Comparison of ENCODE assay signal across 11 cellular contexts in the genomic region with DNA sequence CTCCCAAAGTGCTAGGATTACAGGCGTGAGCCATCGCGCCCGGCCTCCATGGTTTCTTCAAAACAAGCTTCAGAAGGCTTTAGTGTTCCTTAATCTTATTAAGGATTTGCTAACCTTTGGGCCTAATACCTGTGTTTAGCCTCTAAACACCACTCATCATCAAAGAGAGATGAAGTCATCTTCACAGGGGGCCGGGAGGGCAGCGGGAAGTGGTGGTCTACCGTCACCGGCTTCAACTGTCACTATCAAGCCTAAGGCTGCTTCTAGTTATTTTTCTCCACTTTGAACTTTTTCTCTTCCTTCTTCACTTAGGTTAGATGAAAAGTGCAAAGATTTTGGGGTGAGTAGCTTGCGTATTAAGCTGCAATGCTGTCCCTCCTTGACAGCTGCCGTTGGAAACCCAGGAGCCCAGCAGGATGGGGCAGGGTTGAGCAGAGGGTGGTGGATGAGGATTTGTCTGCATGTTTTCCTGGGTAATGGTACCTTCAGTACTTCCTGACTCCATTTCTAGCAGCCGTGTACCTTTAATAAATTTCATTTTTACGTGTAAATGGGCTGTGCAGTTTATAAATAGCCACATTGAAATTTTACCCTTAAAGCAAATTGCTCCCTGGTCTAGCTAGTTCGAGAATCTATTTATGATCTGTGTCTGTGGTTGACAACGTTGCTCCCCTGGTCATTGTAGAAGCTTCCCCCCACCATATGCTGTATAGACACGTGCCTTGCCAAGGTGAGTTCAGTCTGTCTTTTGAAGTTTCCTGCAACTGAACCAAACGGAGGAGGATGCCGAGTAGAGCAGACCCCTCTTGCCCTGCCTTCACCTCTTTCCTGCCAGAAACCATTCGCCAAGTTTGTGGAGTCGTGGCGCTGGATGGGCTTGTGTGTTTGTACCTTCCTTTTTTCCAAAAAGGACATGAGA.
DNase-seq lines count a peak whose midpoint lies in the region; ATAC-seq, FAIRE-seq and TF ChIP-seq lines count a peak whose summit lies in the region.
"Had no signal": no experiment of that assay in that cellular context is flagged by ENCODE, and none has a peak within 500 bp of the region (broad histone marks: within the 10 kb centered on the region; RNA-seq: fewer than 3 reads in every experiment).

No MANE protein-coding gene starts in this region.

- H3K4me1 Mint-ChIP-seq in activated T-cell treated with anti-CD3 and anti-CD28 coated beads, Interleukin-2, amount 50 U/mL, for 4 hours (ENCODE audit: low read depth): peaks cover 15% of the 10 kb centered on the region

- DNase-seq in HepG2 (ENCODE audit: low spot score) (no peak), right lobe of liver (no peak), mesenchymal stem cell (no peak), upper lobe of right lung (peak; percentile 39), COLO829 (ENCODE audit: low spot score) (no peak), mammary epithelial cell (no peak)
- DNase-seq in activated T-cell treated with anti-CD3 and anti-CD28 coated beads, Interleukin-2, amount 50 U/mL, for 4 hours: no peak
- DNase-seq: amniotic stem cell, endodermal cell had no signal

- H3K9me3 ChIP-seq in HepG2 (ENCODE audit: low read length): no peaks in the 10 kb centered on the region
- H3K9me3 ChIP-seq in right lobe of liver: no peaks in the 10 kb centered on the region
- no peaks in the 10 kb centered on the region for H3K9me3 ChIP-seq in mesenchymal stem cell (ENCODE audit: control insufficient read depth, low read length)
- no peaks in the 10 kb centered on the region for H3K9me3 ChIP-seq in upper lobe of right lung
- H3K9me3 ChIP-seq in mammary epithelial cell (replicated peaks; ENCODE audit: insufficient read depth, low read length): peaks cover 10% of the 10 kb centered on the region

- no peak for FAIRE-seq in HepG2 (lab: Jason Lieb, UNC)

- peaks cover 29% of the 10 kb centered on the region for H3K36me3 Mint-ChIP-seq in activated T-cell treated with anti-CD3 and anti-CD28 coated beads, Interleukin-2, amount 50 U/mL, for 4 hours (ENCODE audit: insufficient read depth)

- H3K27ac ChIP-seq in HepG2 (ENCODE audit: extremely low read length, insufficient read depth, low read length): peak overlapping the region; percentile 5
- H3K27ac ChIP-seq in right lobe of liver: no peak overlapping the region
- no peak overlapping the region for H3K27ac ChIP-seq in mesenchymal stem cell (ENCODE audit: low read length, poor library complexity, severe bottlenecking)
- no peak overlapping the region for H3K27ac ChIP-seq in upper lobe of right lung
- H3K27ac ChIP-seq in mammary epithelial cell (ENCODE audit: insufficient read depth, low read depth, low read length): no peak overlapping the region

- no peak overlapping the region for H2AK5ac ChIP-seq in mesenchymal stem cell (ENCODE audit: low read length, severe bottlenecking)

- 94% methylated on average over 20 of the region's 20 CpGs for WGBS in HepG2 (ENCODE audit: low lambda C conversion rate)
- 87% methylated on average over 20 of the region's 20 CpGs for WGBS in right lobe of liver (ENCODE audit: insufficient coverage, low coverage, low lambda C conversion rate, missing lambda C conversion rate)
- 93% methylated on average over 20 of the region's 20 CpGs for WGBS in mesenchymal stem cell
- WGBS in mammary epithelial cell (ENCODE audit: low coverage, missing lambda C conversion rate): 61% methylated on average over 15 of the region's 20 CpGs

- H3K36me3 ChIP-seq in HepG2 (replicated peaks in 1 of 2; ENCODE audit: control insufficient read depth in 1 of 2, insufficient read depth in 2 of 2, low read length in 2 of 2): peaks cover 49 to 84% of the 10 kb centered on the region in 2 experiments
- no peaks in the 10 kb centered on the region for H3K36me3 ChIP-seq in right lobe of liver
- peaks cover 69 to 72% of the 10 kb centered on the region in 2 experiments for H3K36me3 ChIP-seq in mesenchymal stem cell (ENCODE audit: control insufficient read depth in 1 of 2, insufficient read depth in 2 of 2, low read depth in 1 of 2, low read length in 2 of 2)
- no peaks in the 10 kb centered on the region for H3K36me3 ChIP-seq in upper lobe of right lung
- H3K36me3 ChIP-seq in mammary epithelial cell (ENCODE audit: insufficient read depth, low read length): no peaks in the 10 kb centered on the region

- CTCF ChIA-PET in HepG2 (lab: Yijun Ruan, JAX; ENCODE audit: low intra/inter-chr PET ratio, low total read pairs) (no interaction called here), mammary epithelial cell (lab: Charles Lee; ENCODE audit: low non-redundant PET) (interaction anchor here (0.5 kb wide), 1 partner anchor 65 kb away, joined by 3 read pairs; a partner anchor contains a TSS)

- H3K9me3 Mint-ChIP-seq in activated T-cell treated with anti-CD3 and anti-CD28 coated beads, Interleukin-2, amount 50 U/mL, for 4 hours: no peaks in the 10 kb centered on the region
- H3K9me3 Mint-ChIP-seq: endodermal cell, memory B cell had no signal

- no peak overlapping the region for H3K14ac ChIP-seq in mesenchymal stem cell (ENCODE audit: low read length in 2 of 2)

- no TSS peak for BruUV-seq in HepG2 (replicated peaks; lab: Mats Ljungman, UMichigan)
- BruUV-seq in mammary epithelial cell (replicated peaks; lab: Mats Ljungman, UMichigan): no TSS peak

- dilution Hi-C loops in mammary epithelial cell (cut with HindIII; ENCODE audit: low sequenced_read_pairs): no loop called here

- H3K4me1 ChIP-seq in HepG2 (ENCODE audit: insufficient read depth, low read length) (peaks cover 85% of the 10 kb centered on the region), right lobe of liver (no peaks in the 10 kb centered on the region), mesenchymal stem cell (ENCODE audit: control insufficient read depth, insufficient read depth, low read depth, low read length) (peaks cover 35% of the 10 kb centered on the region), upper lobe of right lung (no peaks in the 10 kb centered on the region), mammary epithelial cell (ENCODE audit: insufficient read depth, low read length) (peaks cover 57% of the 10 kb centered on the region)

- H3K9ac ChIP-seq in HepG2 (ENCODE audit: insufficient read depth, low read depth, low read length) (no peak overlapping the region), mesenchymal stem cell (ENCODE audit: low read length) (peak overlapping the region; percentile 28), mammary epithelial cell (ENCODE audit: insufficient read depth, low read length) (no peak overlapping the region)

- H3K4me2 ChIP-seq in HepG2 (ENCODE audit: low read depth, low read length) (no peak overlapping the region), mesenchymal stem cell (ENCODE audit: low read length, poor library complexity, severe bottlenecking) (no peak overlapping the region), mammary epithelial cell (ENCODE audit: insufficient read depth, low read depth, low read length) (no peak overlapping the region)

- H2BK5ac ChIP-seq in mesenchymal stem cell (ENCODE audit: low read depth, low read length, poor library complexity, severe bottlenecking): no peak overlapping the region

- no peak for TF ChIP-seq RAD21 in HepG2 (CRISPR knock-in tag; IDR thresholded peaks at IDR 0.05)

- H2BK15ac ChIP-seq in mesenchymal stem cell (ENCODE audit: low read depth, poor library complexity, severe bottlenecking): no peak overlapping the region

- no peaks in the 10 kb centered on the region for H3K27me3 Mint-ChIP-seq in activated T-cell treated with anti-CD3 and anti-CD28 coated beads, Interleukin-2, amount 50 U/mL, for 4 hours (ENCODE audit: low read depth)
- H3K27me3 Mint-ChIP-seq: memory B cell had no signal

- H3K4ac ChIP-seq in mesenchymal stem cell (ENCODE audit: low read depth in 1 of 2, low read length in 2 of 2): no peak overlapping the region

- TF ChIP-seq POLR2A in HepG2 (IDR thresholded peaks at IDR 0.05; ENCODE audit: insufficient read depth in 1 of 2, low read depth in 2 of 2, low read length in 2 of 2) (no peak), right lobe of liver (IDR thresholded peaks at IDR 0.05) (no peak)

- H4K20me1 ChIP-seq in HepG2 (ENCODE audit: insufficient read depth, low read length) (no peaks in the 10 kb centered on the region; the same call in 1 of the 2 replicates), mammary epithelial cell (ENCODE audit: insufficient read depth, low read length) (no peaks in the 10 kb centered on the region)

- TF ChIP-seq EP300 in HepG2 (IDR thresholded peaks at IDR 0.05; ENCODE audit: low read depth in 2 of 2, low read length in 2 of 2) (no peak), HepG2 (CRISPR knock-in tag; IDR thresholded peaks at IDR 0.05; ENCODE audit: borderline replicate concordance) (no peak)

- peak overlapping the region; percentile 27 for H3K4me3 Mint-ChIP-seq in activated T-cell treated with anti-CD3 and anti-CD28 coated beads, Interleukin-2, amount 50 U/mL, for 4 hours
- H3K4me3 Mint-ChIP-seq: endodermal cell, memory B cell had no signal

- H3K27me3 ChIP-seq in HepG2 (ENCODE audit: control insufficient read depth in 1 of 2, insufficient read depth in 2 of 2, low read length in 2 of 2): no peaks in the 10 kb centered on the region
- H3K27me3 ChIP-seq in right lobe of liver: no peaks in the 10 kb centered on the region
- no peaks in the 10 kb centered on the region for H3K27me3 ChIP-seq in mesenchymal stem cell (ENCODE audit: control insufficient read depth in 1 of 2, insufficient read depth in 1 of 2, low read length in 2 of 2)
- no peaks in the 10 kb centered on the region for H3K27me3 ChIP-seq in upper lobe of right lung
- no peaks in the 10 kb centered on the region for H3K27me3 ChIP-seq in mammary epithelial cell (ENCODE audit: insufficient read depth, low read length)

- no peak overlapping the region for H2AFZ ChIP-seq in HepG2 (ENCODE audit: low read length)
- H2AFZ ChIP-seq in mesenchymal stem cell (ENCODE audit: low read depth, low read length): no peak overlapping the region
- H2AFZ ChIP-seq in mammary epithelial cell (ENCODE audit: low read depth, low read length): no peak overlapping the region

- H3K79me2 ChIP-seq in HepG2 (ENCODE audit: insufficient read depth, low read length): peaks cover 18% of the 10 kb centered on the region
- peaks cover 6% of the 10 kb centered on the region for H3K79me2 ChIP-seq in mammary epithelial cell (ENCODE audit: insufficient read depth, low read length)

- intact Hi-C loops in HepG2 (cut with micrococcal nuclease; ENCODE audit: unreplicated experiment) (no loop called here), right lobe of liver (cut with DNase I) (no loop called here), upper lobe of right lung (cut with DNase I) (no loop called here), mammary epithelial cell (cut with micrococcal nuclease) (no loop called here)

- no peak overlapping the region for H3K18ac ChIP-seq in mesenchymal stem cell (ENCODE audit: low read depth in 1 of 2, low read length in 2 of 2)

- no peak overlapping the region for H4K91ac ChIP-seq in mesenchymal stem cell (ENCODE audit: low read length)

- H3K79me1 ChIP-seq in mesenchymal stem cell (replicated peaks; ENCODE audit: low read length, poor library complexity, severe bottlenecking): peaks cover 51% of the 10 kb centered on the region

- H2BK12ac ChIP-seq in mesenchymal stem cell (ENCODE audit: low read length in 2 of 2): no peak overlapping the region

- no peak overlapping the region for H4K8ac ChIP-seq in mesenchymal stem cell (ENCODE audit: low read length)

- H3K23ac ChIP-seq in mesenchymal stem cell (ENCODE audit: low read length in 2 of 2): no peak overlapping the region

- H2BK120ac ChIP-seq in mesenchymal stem cell (ENCODE audit: low read depth, low read length): no peak overlapping the region

- no peak overlapping the region for H3K4me3 ChIP-seq in HepG2 (replicated peaks in 1 of 3; ENCODE audit: insufficient read depth in 1 of 3, low read depth in 2 of 3, low read length in 3 of 3)
- no peak overlapping the region for H3K4me3 ChIP-seq in right lobe of liver
- no peak overlapping the region for H3K4me3 ChIP-seq in mesenchymal stem cell (ENCODE audit: insufficient read depth in 1 of 2, low read depth in 1 of 2, low read length in 2 of 2)
- H3K4me3 ChIP-seq in upper lobe of right lung: no peak overlapping the region
- H3K4me3 ChIP-seq in mammary epithelial cell (replicated peaks in 1 of 3; ENCODE audit: insufficient read depth in 1 of 3, low read depth in 2 of 3, low read length in 3 of 3): no peak overlapping the region

- POLR2A ChIA-PET in HepG2 (lab: Yijun Ruan, JAX): interaction anchor here (1.4 to 1.8 kb wide), 2 partner anchors 12 to 32 kb away, joined by 3 to 4 read pairs; no protein-coding TSS in a partner anchor

- TF ChIP-seq CTCF in HepG2 (CRISPR knock-in tag; IDR thresholded peaks at IDR 0.05) (no peak), right lobe of liver (IDR thresholded peaks at IDR 0.05) (no peak), upper lobe of right lung (IDR thresholded peaks at IDR 0.05) (no peak), mammary epithelial cell (conservative IDR thresholded peaks at IDR 0.05 in 1 of 2, IDR thresholded peaks at IDR 0.05 in 1 of 2; ENCODE audit: extremely low read depth in 1 of 2, insufficient read depth in 1 of 2, low read depth in 1 of 2, low read length in 2 of 2) (no peak)

- in situ Hi-C loops in HepG2 (cut with HindIII; ENCODE audit: extremely low pct_ligation_motif_present, low pct_unique_long_range_greater_than_20kb) (no loop called here), mammary epithelial cell (cut with MboI; ENCODE audit: low sequenced_read_pairs in 2 of 2) (no loop called here)

- ATAC-seq in HepG2 (no peak), right lobe of liver (no peak), upper lobe of right lung (no peak), HG03432 (IDR thresholded peaks at IDR 0.05; ENCODE audit: unreplicated experiment) (no peak)
- peak; percentile 49 to 67 for ATAC-seq in activated T-cell treated with anti-CD3 and anti-CD28 coated beads, Interleukin-2, amount 50 U/mL, for 4 hours

Comparison
In these comparisons a context has a peak if more than half of its experiments do, and no peak if none do; other contexts are left out.
1. ATAC-seq: peak in activated T-cell treated with anti-CD3 and anti-CD28 coated beads, Interleukin-2, amount 50 U/mL, for 4 hours (2 of 2); none in HepG2 (single experiment), right lobe of liver (0 of 4), upper lobe of right lung (single experiment) and HG03432 (single experiment).